1 cellular context compared by ENCODE assay signal in the genomic region with DNA sequence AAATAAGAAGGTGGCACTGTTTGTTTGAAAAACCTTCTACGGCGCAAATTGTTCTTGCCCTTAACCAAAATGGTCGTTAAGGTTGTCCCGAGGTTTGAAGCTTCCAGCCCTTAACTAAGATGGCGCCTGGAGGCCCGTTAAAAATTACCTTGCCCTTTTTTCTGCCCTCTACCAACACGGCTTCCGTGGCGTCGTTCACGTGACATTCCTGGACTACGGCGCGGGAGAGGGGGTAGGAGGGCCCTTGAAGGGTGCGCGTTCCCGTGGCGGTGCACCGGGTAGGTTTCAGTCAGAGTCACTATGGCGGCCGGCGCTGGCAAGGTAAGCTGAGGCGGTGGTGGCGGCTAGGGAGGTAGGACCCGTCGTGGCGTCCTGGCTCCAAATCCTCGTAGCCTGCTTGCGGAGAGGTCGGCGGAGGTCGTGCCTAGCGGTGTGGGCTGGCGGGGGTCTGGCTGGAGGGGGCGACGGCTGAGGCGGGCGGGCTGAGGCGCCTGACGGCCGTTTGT.
TF ChIP-seq lines count a peak whose summit lies in the region.

TSS of gene SLMAP (plus strand) at position 288 of the 506 bp plus-strand sequence. CDS start 1,343 bp downstream, outside the sequence.

TF ChIP-seq in K562, 482 proteins besides CTCF, POLR2A, EP300 and RAD21 (continued from another document):
- TF ChIP-seq, protein P1, sequence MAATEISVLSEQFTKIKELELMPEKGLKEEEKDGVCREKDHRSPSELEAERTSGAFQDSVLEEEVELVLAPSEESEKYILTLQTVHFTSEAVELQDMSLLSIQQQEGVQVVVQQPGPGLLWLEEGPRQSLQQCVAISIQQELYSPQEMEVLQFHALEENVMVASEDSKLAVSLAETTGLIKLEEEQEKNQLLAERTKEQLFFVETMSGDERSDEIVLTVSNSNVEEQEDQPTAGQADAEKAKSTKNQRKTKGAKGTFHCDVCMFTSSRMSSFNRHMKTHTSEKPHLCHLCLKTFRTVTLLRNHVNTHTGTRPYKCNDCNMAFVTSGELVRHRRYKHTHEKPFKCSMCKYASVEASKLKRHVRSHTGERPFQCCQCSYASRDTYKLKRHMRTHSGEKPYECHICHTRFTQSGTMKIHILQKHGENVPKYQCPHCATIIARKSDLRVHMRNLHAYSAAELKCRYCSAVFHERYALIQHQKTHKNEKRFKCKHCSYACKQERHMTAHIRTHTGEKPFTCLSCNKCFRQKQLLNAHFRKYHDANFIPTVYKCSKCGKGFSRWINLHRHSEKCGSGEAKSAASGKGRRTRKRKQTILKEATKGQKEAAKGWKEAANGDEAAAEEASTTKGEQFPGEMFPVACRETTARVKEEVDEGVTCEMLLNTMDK (IDR thresholded peaks at IDR 0.05; ENCODE audit: borderline replicate concordance, insufficient read depth, low read depth, low read length, poor library complexity, severe bottlenecking) = no peak
- TF ChIP-seq ZBED1 (IDR thresholded peaks at IDR 0.05) = no peak
- no peak for TF ChIP-seq C11orf30 (IDR thresholded peaks at IDR 0.05; ENCODE audit: low read depth)
- TF ChIP-seq SMARCA4 (IDR thresholded peaks at IDR 0.05) = no peak
- no peak for TF ChIP-seq E4F1 (CRISPR knock-in tag; IDR thresholded peaks at IDR 0.05; ENCODE audit: borderline replicate concordance)
- TF ChIP-seq HDAC6 (IDR thresholded peaks at IDR 0.05; ENCODE audit: low read depth, low read length) = no peak
- TF ChIP-seq PML (IDR thresholded peaks at IDR 0.05; ENCODE audit: low read length) = no peak
- TF ChIP-seq KDM5B (IDR thresholded peaks at IDR 0.05; ENCODE audit: insufficient replicate concordance, low read depth, low read length) = peak; percentile 71
- TF ChIP-seq TSHZ1 (CRISPR knock-in tag; IDR thresholded peaks at IDR 0.05) = no peak
- TF ChIP-seq ZNF311 (CRISPR knock-in tag; IDR thresholded peaks at IDR 0.05) = peak; percentile 67
- TF ChIP-seq BCOR (IDR thresholded peaks at IDR 0.05) = no peak
- TF ChIP-seq, protein P2, sequence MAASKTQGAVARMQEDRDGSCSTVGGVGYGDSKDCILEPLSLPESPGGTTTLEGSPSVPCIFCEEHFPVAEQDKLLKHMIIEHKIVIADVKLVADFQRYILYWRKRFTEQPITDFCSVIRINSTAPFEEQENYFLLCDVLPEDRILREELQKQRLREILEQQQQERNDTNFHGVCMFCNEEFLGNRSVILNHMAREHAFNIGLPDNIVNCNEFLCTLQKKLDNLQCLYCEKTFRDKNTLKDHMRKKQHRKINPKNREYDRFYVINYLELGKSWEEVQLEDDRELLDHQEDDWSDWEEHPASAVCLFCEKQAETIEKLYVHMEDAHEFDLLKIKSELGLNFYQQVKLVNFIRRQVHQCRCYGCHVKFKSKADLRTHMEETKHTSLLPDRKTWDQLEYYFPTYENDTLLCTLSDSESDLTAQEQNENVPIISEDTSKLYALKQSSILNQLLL (CRISPR knock-in tag; IDR thresholded peaks at IDR 0.05; ENCODE audit: borderline replicate concordance) = no peak
- TF ChIP-seq HES1 (IDR thresholded peaks at IDR 0.05; ENCODE audit: low read depth) = no peak
- TF ChIP-seq, protein P3, sequence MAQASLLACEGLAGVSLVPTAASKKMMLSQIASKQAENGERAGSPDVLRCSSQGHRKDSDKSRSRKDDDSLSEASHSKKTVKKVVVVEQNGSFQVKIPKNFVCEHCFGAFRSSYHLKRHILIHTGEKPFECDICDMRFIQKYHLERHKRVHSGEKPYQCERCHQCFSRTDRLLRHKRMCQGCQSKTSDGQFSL (CRISPR knock-in tag; IDR thresholded peaks at IDR 0.05) = no peak
- TF ChIP-seq, protein P3 (tag; IDR thresholded peaks at IDR 0.05) = no peak
- TF ChIP-seq TFE3 (CRISPR knock-in tag; IDR thresholded peaks at IDR 0.05) = peak; percentile 87
- TF ChIP-seq ZNF507 (tag; conservative IDR thresholded peaks at IDR 0.05) = no peak
- TF ChIP-seq ATF2 (CRISPR knock-in tag; IDR thresholded peaks at IDR 0.05) = no peak
- no peak for TF ChIP-seq RFX1 (IDR thresholded peaks at IDR 0.05)
- peak; percentile 83 for TF ChIP-seq CREM (IDR thresholded peaks at IDR 0.05; ENCODE audit: low read depth)
- no peak for TF ChIP-seq ATF1 (CRISPR knock-in tag; IDR thresholded peaks at IDR 0.05)
- TF ChIP-seq ATF1 (tag; IDR thresholded peaks at IDR 0.05) = peak; percentile 62
